Comparison of ENCODE assay signal across 8 cellular contexts in genomic region chr20:46406200-46406985, GRCh38. TPM values are rescaled to one million over a fixed set of nuclear protein-coding genes. Genes with fewer than 3 reads are reported as not detected.
DNase-seq lines count a peak whose midpoint lies in the region; ATAC-seq, FAIRE-seq and TF ChIP-seq lines count a peak whose summit lies in the region.

Gene ELMO2, minus strand, starts transcription at chr20:46406615. Its CDS starts 12,133 bp downstream, at chr20:46394482.

- peak; percentile 78 for ATAC-seq in HG02870 (IDR thresholded peaks at IDR 0.05; ENCODE audit: unreplicated experiment)
- ATAC-seq in psoas muscle: peak; percentile 92 to 95 (median 92)

- H3K4me3 ChIP-seq in left ventricle myocardium inferior: peak within 1 kb of the TSS; percentile 88
- peak within 1 kb of the TSS; percentile 96 for H3K4me3 ChIP-seq in psoas muscle

- in situ Hi-C loops in GM13976 (cut with MboI; ENCODE audit: low sequenced_read_pairs, unreplicated experiment): no loop called here

- H3K9me3 ChIP-seq in left ventricle myocardium inferior (replicated peaks): no peaks in the 10 kb centered on the region
- H3K9me3 ChIP-seq in psoas muscle: no peaks in the 10 kb centered on the region

- 0 to 1% (median 1%) methylated on average over 46 to 60 of the region's 60 CpGs for WGBS in psoas muscle, 3 donors

- intact Hi-C loops in T-helper 1 cell treated with Interleukin-12 subunit alpha and Interleukin-12 subunit beta and Interleukin-4 antibody, amounts not matched to agents 30 ng/mL and 1 ng/mL, for 36 hours (cut with micrococcal nuclease): loop anchor here (1.0 to 2.0 kb wide), 10 partner anchors 42 to 1446 kb away; partner anchors contain the start of genes TOMM34, TP53RK, UBE2C and ZNF335
- intact Hi-C loops in left ventricle myocardium inferior (cut with micrococcal nuclease) (no loop called here), psoas muscle (cut with DNase I) (no loop called here)

- TF ChIP-seq CTCF in GM13976 (IDR thresholded peaks at IDR 0.05; ENCODE audit: borderline replicate concordance, control extremely low read depth, extremely low read depth, insufficient read depth, missing control alignments) (no peak), left ventricle myocardium inferior (IDR thresholded peaks at IDR 0.05; ENCODE audit: borderline replicate concordance) (peak; percentile 53), psoas muscle (IDR thresholded peaks at IDR 0.05) (peak; percentile 19)

- H3K27ac ChIP-seq in left ventricle myocardium inferior (replicated peaks): peak within 1 kb of the TSS; percentile 97
- H3K27ac ChIP-seq in psoas muscle: peak within 1 kb of the TSS; percentile 99

- no peak for FAIRE-seq in urothelium cell line (lab: Jason Lieb, UNC)

- H3K4me1 ChIP-seq in left ventricle myocardium inferior: peaks cover 62% of the 10 kb centered on the region
- peaks cover 39% of the 10 kb centered on the region for H3K4me1 ChIP-seq in psoas muscle

- H3K27me3 ChIP-seq in left ventricle myocardium inferior (ENCODE audit: low read depth) (no peaks in the 10 kb centered on the region), psoas muscle (ENCODE audit: insufficient read depth in 3 of 3, low read length in 2 of 3) (no peaks in the 10 kb centered on the region)

- peak; percentile 95 for DNase-seq in GM13976 (ENCODE audit: low spot score)
- DNase-seq in NCI-H146 treated with DMSO at 0.1 percent for 48 hours (lab: John Stamatoyannopoulos, UW; ENCODE audit: unreplicated experiment): peak; percentile 99
- peak; percentile 96 for DNase-seq in amniotic stem cell (lab: John Stamatoyannopoulos, UW)
- peak; percentile 99 for DNase-seq in left ventricle myocardium inferior
- DNase-seq in psoas muscle: peak; percentile 97 to 98
- DNase-seq in urothelium cell line (ENCODE audit: low spot score): peak; percentile 99

- H3K36me3 ChIP-seq in left ventricle myocardium inferior (peaks cover 3% of the 10 kb centered on the region), psoas muscle (ENCODE audit: insufficient read depth in 1 of 2, low read depth in 1 of 2) (peaks cover 0 to 7% of the 10 kb centered on the region in 2 donors)

RNA-seq across cellular contexts. Expression of gene ELMO2, which starts in this region (rescaled TPM):
- total RNA-seq in T-helper 1 cell treated with Interleukin-12 subunit alpha and Interleukin-12 subunit beta and Interleukin-4 antibody, amounts not matched to agents 30 ng/mL and 1 ng/mL, for 36 hours: 97.7 and 112 TPM in 2 replicates
- total RNA-seq in left ventricle myocardium inferior (28.5 TPM), psoas muscle (10 to 100 TPM; 36.7 to 60.7 (median 40.3) TPM)
- polyA plus RNA-seq in psoas muscle: 10 to 100 TPM; 21.2 to 49.4 (median 40.3) TPM

Comparison
In these comparisons a context has a peak if more than half of its experiments do, and no peak if none do; other contexts are left out.
1. Peak in every context shown above with its lines: DNase-seq, ATAC-seq, H3K4me3 ChIP-seq and H3K27ac ChIP-seq.